ENCODE assay signal across 22 cellular contexts in genomic region chr1:56462209-56462608, GRCh38.
"Had no signal": no experiment of that assay in that cellular context is flagged by ENCODE, and none has a peak within 500 bp of the region (broad histone marks: within the 10 kb centered on the region; RNA-seq: fewer than 3 reads in every experiment).

No MANE protein-coding gene starts in this region.

- DNase-seq: MV-4-11; NCI-H1048; NCI-H1417 treated with DMSO at 0.1 percent for 48 hours; NCI-H146; NCI-H1694 treated with DMSO at 0.1 percent for 48 hours; NCI-H1930; NCI-H2171; NCI-H226; NCI-H446; NCI-H510A; NCI-H524 treated with DMSO at 0.1 percent for 48 hours; NCI-H82; NK-92 treated with Interleukin-12 subunit alpha and Interleukin-12 subunit beta, amount 100 ng/mL, for 24 hours; OCI-M1; PC-9; Peyer's patch; SHP77 treated with DMSO at 0.1 percent for 48 hours; SJCRH30 had no signal

- H3K27ac ChIP-seq: KMS-11, PC-9, Peyer's patch, SJCRH30 had no signal

- H2AFZ ChIP-seq: PC-9 had no signal

- H3K36me3 ChIP-seq: Peyer's patch, SJCRH30 had no signal

- H3K27me3 ChIP-seq: Peyer's patch, SJCRH30 had no signal

- H3K4me2 ChIP-seq: KMS-11, PC-9 had no signal

- H3K4me1 ChIP-seq: Peyer's patch, SJCRH30 had no signal

- ATAC-seq: K562, Right ventricle myocardium inferior, SK-N-SH treated with all-trans-retinoic acid at 6 μM for 48 hours had no signal

- H3K9me3 ChIP-seq: Peyer's patch, SJCRH30 had no signal

- H3K9ac ChIP-seq: KMS-11 had no signal

- H3K4me3 ChIP-seq: K562, PC-9, Peyer's patch, SJCRH30 had no signal
